27 cellular contexts compared by ENCODE assay signal in genomic region chr11:35261197-35261596, GRCh38.
DNase-seq lines count a peak whose midpoint lies in the region; ATAC-seq, FAIRE-seq and TF ChIP-seq lines count a peak whose summit lies in the region.
"Had no signal": no experiment of that assay in that cellular context is flagged by ENCODE, and none has a peak within 500 bp of the region (broad histone marks: within the 10 kb centered on the region; RNA-seq: fewer than 3 reads in every experiment).

No MANE protein-coding gene starts in this region.

- peaks cover 5% of the 10 kb centered on the region for H3F3A ChIP-seq in GM23248 (ENCODE audit: insufficient read depth)
- H3F3A ChIP-seq in PC-3 (ENCODE audit: low read length, unreplicated experiment), result no peaks in the 10 kb centered on the region

- H3K27ac ChIP-seq in GM23248 (peak overlapping the region; percentile 79), PC-3 (ENCODE audit: low read length) (peak overlapping the region; percentile 42), heart left ventricle (no peak overlapping the region)
- H3K27ac ChIP-seq: parathyroid adenoma had no signal

- H3K9ac ChIP-seq in GM23248 (peak overlapping the region; percentile 57), PC-3 (ENCODE audit: low read length) (no peak overlapping the region)
- H3K9ac ChIP-seq: parathyroid adenoma had no signal

- H3K4me2 ChIP-seq in GM23248 (ENCODE audit: unreplicated experiment), result peak overlapping the region; percentile 59
- H3K4me2 ChIP-seq in PC-3 (ENCODE audit: low read length), result peak overlapping the region; percentile 69

- no TSS peak for BruUV-seq in PC-3 (replicated peaks; lab: Mats Ljungman, UMichigan)

- H3K4me1 ChIP-seq in GM23248 (ENCODE audit: insufficient read depth), result peaks cover 14% of the 10 kb centered on the region
- H3K4me1 ChIP-seq in PC-3 (ENCODE audit: insufficient read depth, low read length), result peaks cover 12% of the 10 kb centered on the region
- H3K4me1 ChIP-seq in heart left ventricle, result peaks cover 0 to 18% (median 3%) of the 10 kb centered on the region in 12 donors
- H3K4me1 ChIP-seq: BE2C, parathyroid adenoma, uterus had no signal

- H2AFZ ChIP-seq in GM23248 (no peak overlapping the region), PC-3 (ENCODE audit: low read length) (no peak overlapping the region)
- H2AFZ ChIP-seq: parathyroid adenoma had no signal

- TF ChIP-seq CTCF in PC-3 (conservative IDR thresholded peaks at IDR 0.05; ENCODE audit: low read depth, low read length), result no peak
- peak; percentile 18 for TF ChIP-seq CTCF in chondrocyte (IDR thresholded peaks at IDR 0.05)
- no peak for TF ChIP-seq CTCF in osteocyte (IDR thresholded peaks at IDR 0.05)
- TF ChIP-seq CTCF in heart left ventricle (IDR thresholded peaks at IDR 0.05), result no peak

- peaks cover 22% of the 10 kb centered on the region for H3K4me1 Mint-ChIP-seq in chondrocyte (ENCODE audit: low read depth)
- H3K4me1 Mint-ChIP-seq in osteocyte (ENCODE audit: unreplicated experiment), result peaks cover 12% of the 10 kb centered on the region
- peaks cover 19% of the 10 kb centered on the region for H3K4me1 Mint-ChIP-seq in activated naive CD8-positive, alpha-beta T cell treated with anti-CD3 and anti-CD28 coated beads for 36 hours
- H3K4me1 Mint-ChIP-seq: nephron progenitor cell, WTC11 had no signal

- FAIRE-seq in HTR-8/SVneo (lab: Jason Lieb, UNC), result no peak
- FAIRE-seq: endometrium, H54 had no signal

- H3K36me3 ChIP-seq in GM23248 (ENCODE audit: low read depth) (no peaks in the 10 kb centered on the region), PC-3 (ENCODE audit: low read depth, low read length) (no peaks in the 10 kb centered on the region), heart left ventricle (no peaks in the 10 kb centered on the region)
- H3K36me3 ChIP-seq: BE2C, stomach, uterus had no signal

- H3K27me3 Mint-ChIP-seq in chondrocyte (ENCODE audit: low read depth), result no peaks in the 10 kb centered on the region
- H3K27me3 Mint-ChIP-seq in osteocyte (ENCODE audit: unreplicated experiment), result no peaks in the 10 kb centered on the region
- H3K27me3 Mint-ChIP-seq in activated naive CD8-positive, alpha-beta T cell treated with anti-CD3 and anti-CD28 coated beads for 36 hours, result no peaks in the 10 kb centered on the region

- H3K79me2 ChIP-seq in GM23248 (ENCODE audit: insufficient read depth) (no peaks in the 10 kb centered on the region), PC-3 (ENCODE audit: low read length) (no peaks in the 10 kb centered on the region)
- H3K79me2 ChIP-seq: parathyroid adenoma had no signal

- in situ Hi-C loops in GM23248 (cut with MboI), result no loop called here

- peak overlapping the region; percentile 87 for H3K27ac Mint-ChIP-seq in chondrocyte (ENCODE audit: unreplicated experiment)
- H3K27ac Mint-ChIP-seq in osteocyte (ENCODE audit: unreplicated experiment), result peak overlapping the region; percentile 63
- no peak overlapping the region for H3K27ac Mint-ChIP-seq in activated naive CD8-positive, alpha-beta T cell treated with anti-CD3 and anti-CD28 coated beads for 36 hours
- H3K27ac Mint-ChIP-seq: activated CD8-positive, alpha-beta memory T cell treated with anti-CD3 and anti-CD28 coated beads, Interleukin-2, amount 10 ng/mL, durations not matched to agents 7 days and 5 days; activated naive CD8-positive, alpha-beta T cell treated with anti-CD3 and anti-CD28 coated beads, Interleukin-2, amount 10 ng/mL, durations not matched to agents 7 days and 5 days; CD8-positive, alpha-beta T cell; nephron progenitor cell; WTC11 had no signal

- H3K4me3 Mint-ChIP-seq in chondrocyte (ENCODE audit: unreplicated experiment) (no peak overlapping the region), osteocyte (ENCODE audit: unreplicated experiment) (no peak overlapping the region)
- no peak overlapping the region for H3K4me3 Mint-ChIP-seq in activated naive CD8-positive, alpha-beta T cell treated with anti-CD3 and anti-CD28 coated beads for 36 hours
- H3K4me3 Mint-ChIP-seq: activated CD8-positive, alpha-beta memory T cell treated with anti-CD3 and anti-CD28 coated beads, Interleukin-2, amount 10 ng/mL, durations not matched to agents 7 days and 5 days; activated naive CD8-positive, alpha-beta T cell treated with anti-CD3 and anti-CD28 coated beads, Interleukin-2, amount 10 ng/mL, durations not matched to agents 7 days and 5 days; activated T-cell treated with anti-CD3 and anti-CD28 coated beads, Interleukin-2, amount 50 U/mL, for 4 hours; CD8-positive, alpha-beta T cell; immature natural killer cell; nephron progenitor cell; WTC11 had no signal

- DNase-seq in GM23248, result no peak
- DNase-seq in PC-3, result no peak
- no peak for DNase-seq in chondrocyte (ENCODE audit: low spot score)
- DNase-seq in osteocyte (ENCODE audit: extremely low spot score, unreplicated experiment), result no peak
- DNase-seq in activated naive CD8-positive, alpha-beta T cell treated with anti-CD3 and anti-CD28 coated beads for 36 hours, result no peak
- no peak for DNase-seq in GDM1 (lab: John Stamatoyannopoulos, UW)
- DNase-seq in heart left ventricle, result no peak
- no peak for DNase-seq in HTR-8/SVneo (ENCODE audit: insufficient read length, low spot score)
- DNase-seq: activated CD4-positive, alpha-beta T cell treated with anti-CD3 and anti-CD28 coated beads, Interleukin-2, amount 50 U/mL, for 1 hour; activated CD8-positive, alpha-beta memory T cell treated with anti-CD3 and anti-CD28 coated beads, Interleukin-2, amount 10 ng/mL, durations not matched to agents 7 days and 5 days; activated gamma-delta T cell; activated naive CD8-positive, alpha-beta T cell treated with anti-CD3 and anti-CD28 coated beads, Interleukin-2, amount 10 ng/mL, durations not matched to agents 7 days and 5 days; activated T-cell treated with anti-CD3 and anti-CD28 coated beads, Interleukin-2, amount 50 U/mL, for 4 hours; BE2C; CD8-positive, alpha-beta T cell; dermis blood vessel endothelial cell; immature natural killer cell; NCI-H82; nephron progenitor cell; stimulated activated CD4-positive, alpha-beta T cell treated with anti-CD3 and anti-CD28 coated beads, Interleukin-12 subunit alpha, Interleukin-12 subunit beta, amount 100 ng/mL, for 4 hours; stimulated activated CD4-positive, alpha-beta T cell treated with anti-CD3 and anti-CD28 coated beads, Interleukin-4, amount 100 ng/mL, for 1 hour; stomach; uterus had no signal

- H4K20me1 ChIP-seq in GM23248 (ENCODE audit: insufficient read depth) (no peaks in the 10 kb centered on the region), PC-3 (ENCODE audit: low read length) (no peaks in the 10 kb centered on the region)

- no peaks in the 10 kb centered on the region for H3K9me3 Mint-ChIP-seq in chondrocyte (ENCODE audit: low read depth)
- no peaks in the 10 kb centered on the region for H3K9me3 Mint-ChIP-seq in osteocyte (ENCODE audit: unreplicated experiment)
- no peaks in the 10 kb centered on the region for H3K9me3 Mint-ChIP-seq in activated naive CD8-positive, alpha-beta T cell treated with anti-CD3 and anti-CD28 coated beads for 36 hours
- H3K9me3 Mint-ChIP-seq: activated naive CD8-positive, alpha-beta T cell treated with anti-CD3 and anti-CD28 coated beads, Interleukin-2, amount 10 ng/mL, durations not matched to agents 7 days and 5 days; activated T-cell treated with anti-CD3 and anti-CD28 coated beads, Interleukin-2, amount 50 U/mL, for 4 hours; CD8-positive, alpha-beta T cell; immature natural killer cell; nephron progenitor cell; WTC11 had no signal

- no peaks in the 10 kb centered on the region for H3K9me3 ChIP-seq in GM23248 (ENCODE audit: low read depth)
- H3K9me3 ChIP-seq in PC-3 (ENCODE audit: low read length), result no peaks in the 10 kb centered on the region
- H3K9me3 ChIP-seq in heart left ventricle, result no peaks in the 10 kb centered on the region
- H3K9me3 ChIP-seq: BE2C, stomach, uterus had no signal

- H3K27me3 ChIP-seq in GM23248 (replicated peaks; ENCODE audit: insufficient read depth) (no peaks in the 10 kb centered on the region), PC-3 (ENCODE audit: low read length) (no peaks in the 10 kb centered on the region), heart left ventricle (no peaks in the 10 kb centered on the region)
- H3K27me3 ChIP-seq: BE2C, stomach, uterus had no signal

- H3K36me3 Mint-ChIP-seq in chondrocyte (ENCODE audit: low read depth) (no peaks in the 10 kb centered on the region), osteocyte (ENCODE audit: unreplicated experiment) (no peaks in the 10 kb centered on the region)
- no peaks in the 10 kb centered on the region for H3K36me3 Mint-ChIP-seq in activated naive CD8-positive, alpha-beta T cell treated with anti-CD3 and anti-CD28 coated beads for 36 hours
- H3K36me3 Mint-ChIP-seq: CD8-positive, alpha-beta T cell; immature natural killer cell; WTC11 had no signal

- CTCF ChIA-PET in PC-3 (lab: Charles Lee), result interaction anchor here (0.7 to 1.7 kb wide), 3 partner anchors 15 to 43 kb away, joined by 3 to 4 read pairs (median 4); no protein-coding TSS in a partner anchor

- 43 to 67% methylated on average over 1 of the region's 1 CpG for WGBS in GM23248 (ENCODE audit: low coverage in 1 of 2, low lambda C conversion rate in 2 of 2, missing lambda C conversion rate in 2 of 2), 2 experiments
- WGBS in heart left ventricle, 4 donors, result 83 to 94% (median 89%) methylated on average over 1 of the region's 1 CpG

- intact Hi-C loops in PC-3 (cut with micrococcal nuclease) (no loop called here), heart left ventricle (cut with DNase I) (no loop called here)

- POLR2A ChIA-PET in PC-3 (lab: Charles Lee; ENCODE audit: unreplicated experiment), result no interaction called here

- H3K4me3 ChIP-seq in GM23248 (peak overlapping the region; percentile 25), PC-3 (ENCODE audit: low read length) (peak overlapping the region; percentile 20; the same call in 1 of the 2 replicates), heart left ventricle (no peak overlapping the region)
- H3K4me3 ChIP-seq: stomach, uterus had no signal

- ATAC-seq in PC-3 (no peak), heart left ventricle (no peak)
- ATAC-seq: activated CD8-positive, alpha-beta memory T cell treated with anti-CD3 and anti-CD28 coated beads, Interleukin-2, amount 10 ng/mL, durations not matched to agents 7 days and 5 days; activated T-cell treated with anti-CD3 and anti-CD28 coated beads, Interleukin-2, amount 50 U/mL, for 4 hours; CD8-positive, alpha-beta T cell; WTC11 had no signal

- TF ChIP-seq POLR2A in heart left ventricle (IDR thresholded peaks at IDR 0.05), result no peak

- H3K9me2 ChIP-seq in GM23248 (ENCODE audit: insufficient read depth) (no peaks in the 10 kb centered on the region), PC-3 (replicated peaks; ENCODE audit: low read length) (no peaks in the 10 kb centered on the region)

Comparison
In these comparisons a context has a peak if more than half of its experiments do, and no peak if none do; other contexts are left out.
1. H3K27ac ChIP-seq: peak in GM23248 (single experiment) and PC-3 (single experiment); none in heart left ventricle (0 of 12).
2. H3K4me3 ChIP-seq: peak in GM23248 (single experiment) and PC-3 (single experiment); none in heart left ventricle (0 of 12).